In genomic region chr3:52274781-52275180, GRCh38 we compare ENCODE assay signal across 8 cellular contexts. TPM values are rescaled to one million over a fixed set of nuclear protein-coding genes. Genes with fewer than 3 reads are reported as not detected.
DNase-seq lines count a peak whose midpoint lies in the region; ATAC-seq and TF ChIP-seq lines count a peak whose summit lies in the region.
"Not testable (repeated sequence)": the region's sequence is repeated elsewhere in the genome, so short reads cannot be mapped to it uniquely, and the experiment has no call there.

No MANE protein-coding gene starts in this region.

- not testable (repeated sequence) for H3K27ac Mint-ChIP-seq in Calu3 (ENCODE audit: unreplicated experiment); mesothelial cell of epicardium
- peak overlapping the region; percentile 91 to 93 for H3K27ac Mint-ChIP-seq in T-cell
- peak overlapping the region; percentile 99 for H3K27ac Mint-ChIP-seq in activated CD8-positive, alpha-beta T cell treated with anti-CD3 and anti-CD28 coated beads, Interleukin-2, amount 10 ng/mL, durations not matched to agents 7 days and 5 days
- peak overlapping the region; percentile 89 to 99 for H3K27ac Mint-ChIP-seq in activated naive CD4-positive, alpha-beta T cell treated with anti-CD3 and anti-CD28 coated beads, Interleukin-2, amount 50 U/mL, for 72 hours
- peak overlapping the region; percentile 95 to 97 for H3K27ac Mint-ChIP-seq in effector memory CD8-positive, alpha-beta T cell
- H3K27ac Mint-ChIP-seq in type B pancreatic cell: peak overlapping the region; percentile 61

- H3K36me3 Mint-ChIP-seq in Calu3 (ENCODE audit: insufficient read depth, unreplicated experiment) (peaks cover 84% of the 10 kb centered on the region), T-cell (peaks cover 40% of the 10 kb centered on the region), mesothelial cell of epicardium (peaks cover 18% of the 10 kb centered on the region), type B pancreatic cell (peaks cover 31% of the 10 kb centered on the region)
- H3K36me3 Mint-ChIP-seq in activated CD8-positive, alpha-beta T cell treated with anti-CD3 and anti-CD28 coated beads, Interleukin-2, amount 10 ng/mL, durations not matched to agents 7 days and 5 days (ENCODE audit: low read depth): peaks cover 86% of the 10 kb centered on the region
- peaks cover 54 to 88% of the 10 kb centered on the region in 2 donors for H3K36me3 Mint-ChIP-seq in activated naive CD4-positive, alpha-beta T cell treated with anti-CD3 and anti-CD28 coated beads, Interleukin-2, amount 50 U/mL, for 72 hours
- peaks cover 74% of the 10 kb centered on the region for H3K36me3 Mint-ChIP-seq in effector memory CD8-positive, alpha-beta T cell (ENCODE audit: insufficient read depth)

- peaks cover 40% of the 10 kb centered on the region for H3K4me1 Mint-ChIP-seq in Calu3 (ENCODE audit: low read depth, unreplicated experiment)
- peaks cover 64 to 83% (median 77%) of the 10 kb centered on the region in 3 donors for H3K4me1 Mint-ChIP-seq in T-cell
- peaks cover 56% of the 10 kb centered on the region for H3K4me1 Mint-ChIP-seq in activated CD8-positive, alpha-beta T cell treated with anti-CD3 and anti-CD28 coated beads, Interleukin-2, amount 10 ng/mL, durations not matched to agents 7 days and 5 days (ENCODE audit: low read depth)
- H3K4me1 Mint-ChIP-seq in effector memory CD8-positive, alpha-beta T cell (ENCODE audit: low read depth in 2 of 2): peaks cover 72 to 81% of the 10 kb centered on the region in 2 donors
- H3K4me1 Mint-ChIP-seq in mesothelial cell of epicardium: peaks cover 59% of the 10 kb centered on the region
- H3K4me1 Mint-ChIP-seq in type B pancreatic cell (ENCODE audit: unreplicated experiment): peaks cover 37% of the 10 kb centered on the region

- not testable (repeated sequence) for H3K27me3 ChIP-seq in rectal smooth muscle tissue (ENCODE audit: control insufficient read depth, insufficient read depth, low read length)

- intact Hi-C loops in Calu3 (cut with micrococcal nuclease; ENCODE audit: unreplicated experiment): loop anchor here (5.0 kb wide), 1 partner anchor 37 kb away; the partner anchor contains the start of gene TWF2

- H3K4me3 ChIP-seq in rectal smooth muscle tissue (ENCODE audit: low read length): not testable (repeated sequence)

- not testable (repeated sequence) for H3K9me3 Mint-ChIP-seq in Calu3 (ENCODE audit: low read depth, unreplicated experiment); T-cell; activated CD8-positive, alpha-beta T cell treated with anti-CD3 and anti-CD28 coated beads, Interleukin-2, amount 10 ng/mL, durations not matched to agents 7 days and 5 days (ENCODE audit: insufficient read depth); activated naive CD4-positive, alpha-beta T cell treated with anti-CD3 and anti-CD28 coated beads, Interleukin-2, amount 50 U/mL, for 72 hours; effector memory CD8-positive, alpha-beta T cell; mesothelial cell of epicardium; type B pancreatic cell

- peak overlapping the region; percentile 99 for H3K4me3 Mint-ChIP-seq in Calu3 (ENCODE audit: low read depth, unreplicated experiment)
- H3K4me3 Mint-ChIP-seq in T-cell: peak overlapping the region; percentile 89 to 92 (median 91)
- peak overlapping the region; percentile 100 for H3K4me3 Mint-ChIP-seq in activated CD8-positive, alpha-beta T cell treated with anti-CD3 and anti-CD28 coated beads, Interleukin-2, amount 10 ng/mL, durations not matched to agents 7 days and 5 days
- H3K4me3 Mint-ChIP-seq in effector memory CD8-positive, alpha-beta T cell: peak overlapping the region; percentile 90 to 98
- peak overlapping the region; percentile 8 for H3K4me3 Mint-ChIP-seq in mesothelial cell of epicardium
- H3K4me3 Mint-ChIP-seq in type B pancreatic cell: peak overlapping the region; percentile 73

- peak overlapping the region; percentile 58 for H3K27ac ChIP-seq in rectal smooth muscle tissue (ENCODE audit: low read depth, low read length)

- DNase-seq in Calu3; activated CD8-positive, alpha-beta T cell treated with anti-CD3 and anti-CD28 coated beads, Interleukin-2, amount 10 ng/mL, durations not matched to agents 7 days and 5 days; activated naive CD4-positive, alpha-beta T cell treated with anti-CD3 and anti-CD28 coated beads, Interleukin-2, amount 50 U/mL, for 72 hours (ENCODE audit: low spot score in 2 of 2); effector memory CD8-positive, alpha-beta T cell; mesothelial cell of epicardium (ENCODE audit: low spot score in 2 of 2, unreplicated experiment in 2 of 2); type B pancreatic cell (ENCODE audit: extremely low spot score, unreplicated experiment): not testable (repeated sequence)
- peak in 1 of 34 experiments; percentile 6 for DNase-seq in T-cell

- TF ChIP-seq CTCF in Calu3 (IDR thresholded peaks at IDR 0.05; ENCODE audit: unreplicated experiment); mesothelial cell of epicardium (IDR thresholded peaks at IDR 0.05; ENCODE audit: unreplicated experiment); type B pancreatic cell (conservative IDR thresholded peaks at IDR 0.05): not testable (repeated sequence)

- H3K4me1 ChIP-seq in rectal smooth muscle tissue (ENCODE audit: control insufficient read depth, insufficient read depth, low read length): peaks cover 24% of the 10 kb centered on the region

- BruUV-seq in Calu3 (replicated peaks; lab: Mats Ljungman, UMichigan): not testable (repeated sequence)

- not testable (repeated sequence) for H3K9ac ChIP-seq in rectal smooth muscle tissue (ENCODE audit: low read length)

- H3K36me3 ChIP-seq in rectal smooth muscle tissue (ENCODE audit: control insufficient read depth, insufficient read depth, low read length): peaks cover 11% of the 10 kb centered on the region

- H3K27me3 Mint-ChIP-seq in Calu3 (ENCODE audit: unreplicated experiment); T-cell; activated CD8-positive, alpha-beta T cell treated with anti-CD3 and anti-CD28 coated beads, Interleukin-2, amount 10 ng/mL, durations not matched to agents 7 days and 5 days (ENCODE audit: low read depth); effector memory CD8-positive, alpha-beta T cell; mesothelial cell of epicardium (ENCODE audit: low read depth); type B pancreatic cell: not testable (repeated sequence)

- CTCF ChIA-PET in Calu3 (lab: Charles Lee); T-cell (lab: Charles Lee): not testable (repeated sequence)
- CTCF ChIA-PET in activated CD8-positive, alpha-beta T cell treated with anti-CD3 and anti-CD28 coated beads, Interleukin-2, amount 10 ng/mL, durations not matched to agents 7 days and 5 days (lab: Charles Lee): interaction anchor here (0.6 to 7.0 kb wide), 3 partner anchors 12 to 43 kb away, joined by 3 to 74 read pairs (median 3); no protein-coding TSS in a partner anchor

- POLR2A ChIA-PET in T-cell (lab: Charles Lee): interaction anchor here in 1 of 2 donors (0.6 kb wide), 1 partner anchor 21 kb away, joined by 3 read pairs; no protein-coding TSS in a partner anchor
- POLR2A ChIA-PET in activated CD8-positive, alpha-beta T cell treated with anti-CD3 and anti-CD28 coated beads, Interleukin-2, amount 10 ng/mL, durations not matched to agents 7 days and 5 days (lab: Charles Lee): interaction anchor here (1.3 kb wide), 1 partner anchor 18 kb away, joined by 5 read pairs; no protein-coding TSS in a partner anchor

- not testable (repeated sequence) for ATAC-seq in T-cell (replicated peaks in 1 of 4); activated CD8-positive, alpha-beta T cell treated with anti-CD3 and anti-CD28 coated beads, Interleukin-2, amount 10 ng/mL, durations not matched to agents 7 days and 5 days; activated naive CD4-positive, alpha-beta T cell treated with anti-CD3 and anti-CD28 coated beads, Interleukin-2, amount 50 U/mL, for 72 hours; effector memory CD8-positive, alpha-beta T cell (replicated peaks)

RNA-seq across cellular contexts. Expression of gene WDR82, which starts 3.7 kb away (rescaled TPM):
- total RNA-seq in Calu3 (2022): 55.4 and 59.7 TPM in 2 replicates
- 100 to 1,000 TPM; 119 to 159 (median 154) TPM for total RNA-seq in T-cell
- total RNA-seq in activated CD8-positive, alpha-beta T cell treated with anti-CD3 and anti-CD28 coated beads, Interleukin-2, amount 10 ng/mL, durations not matched to agents 7 days and 5 days: 100 to 1,000 TPM; 131 TPM
- total RNA-seq in activated naive CD4-positive, alpha-beta T cell treated with anti-CD3 and anti-CD28 coated beads, Interleukin-2, amount 50 U/mL, for 72 hours: 100 to 1,000 TPM in 1 of 2 donors, 10 to 100 TPM in 1; 96.6 to 129 TPM
- total RNA-seq in mesothelial cell of epicardium: 99.0 to 105 TPM (median 101 TPM) in 3 replicates
- 74.2 and 96.8 TPM in 2 replicates for total RNA-seq in type B pancreatic cell (ENCODE audit: low replicate concordance)

RNA-seq across cellular contexts. Expression of gene GLYCTK, which starts 12.8 kb away (rescaled TPM):
- total RNA-seq in Calu3 (2022) (9.4 and 10.7 TPM in 2 replicates), T-cell (10 to 100 TPM; 36.7 to 42.5 (median 37.5) TPM), mesothelial cell of epicardium (9.0 to 10.7 TPM (median 10.6 TPM) in 3 replicates), type B pancreatic cell (ENCODE audit: low replicate concordance) (29.7 and 50.5 TPM in 2 replicates)
- total RNA-seq in activated CD8-positive, alpha-beta T cell treated with anti-CD3 and anti-CD28 coated beads, Interleukin-2, amount 10 ng/mL, durations not matched to agents 7 days and 5 days: 10 to 100 TPM; 24.7 to 25.6 TPM
- 10 to 100 TPM; 20.4 to 24.1 TPM for total RNA-seq in activated naive CD4-positive, alpha-beta T cell treated with anti-CD3 and anti-CD28 coated beads, Interleukin-2, amount 50 U/mL, for 72 hours

RNA-seq across cellular contexts. Expression of gene PPM1M, which starts 29.2 kb away (rescaled TPM):
- total RNA-seq in Calu3 (2022) (6.5 and 7.1 TPM in 2 replicates), T-cell (10 to 100 TPM; 63.4 to 78.1 (median 73.4) TPM), mesothelial cell of epicardium (10.6 to 11.8 TPM (median 11.6 TPM) in 3 replicates), type B pancreatic cell (ENCODE audit: low replicate concordance) (5.2 and 8.0 TPM in 2 replicates)
- total RNA-seq in activated CD8-positive, alpha-beta T cell treated with anti-CD3 and anti-CD28 coated beads, Interleukin-2, amount 10 ng/mL, durations not matched to agents 7 days and 5 days: 10 to 100 TPM; 90.7 to 91.9 TPM
- total RNA-seq in activated naive CD4-positive, alpha-beta T cell treated with anti-CD3 and anti-CD28 coated beads, Interleukin-2, amount 50 U/mL, for 72 hours: 10 to 100 TPM; 52.3 to 74.1 TPM

RNA-seq across cellular contexts. Expression of gene TWF2, which starts 35.8 kb away (rescaled TPM):
- total RNA-seq in Calu3 (2022) (48.1 and 49.1 TPM in 2 replicates), T-cell (10 to 100 TPM; 49.8 to 99.9 (median 88.3) TPM), mesothelial cell of epicardium (26.6 to 30.6 TPM (median 28.7 TPM) in 3 replicates), type B pancreatic cell (ENCODE audit: low replicate concordance) (33.7 and 39.3 TPM in 2 replicates)
- total RNA-seq in activated CD8-positive, alpha-beta T cell treated with anti-CD3 and anti-CD28 coated beads, Interleukin-2, amount 10 ng/mL, durations not matched to agents 7 days and 5 days: 100 to 1,000 TPM; 154 to 162 TPM
- total RNA-seq in activated naive CD4-positive, alpha-beta T cell treated with anti-CD3 and anti-CD28 coated beads, Interleukin-2, amount 50 U/mL, for 72 hours: 100 to 1,000 TPM in 1 of 2 donors, 10 to 100 TPM in 1; 75.8 to 139 TPM

RNA-seq across cellular contexts. Expression of gene DNAH1, which starts 41.3 kb away (rescaled TPM):
- total RNA-seq in Calu3 (2022): 10.2 and 13.1 TPM in 2 replicates
- 10 to 100 TPM; 41.5 to 72.0 (median 44.2) TPM for total RNA-seq in T-cell
- 10 to 100 TPM; 18.1 to 20.2 TPM for total RNA-seq in activated CD8-positive, alpha-beta T cell treated with anti-CD3 and anti-CD28 coated beads, Interleukin-2, amount 10 ng/mL, durations not matched to agents 7 days and 5 days
- 10 to 100 TPM; 17.5 to 19.8 TPM for total RNA-seq in activated naive CD4-positive, alpha-beta T cell treated with anti-CD3 and anti-CD28 coated beads, Interleukin-2, amount 50 U/mL, for 72 hours
- 8.2 to 9.5 TPM (median 8.4 TPM) in 3 replicates for total RNA-seq in mesothelial cell of epicardium
- 2.6 and 7.3 TPM in 2 replicates for total RNA-seq in type B pancreatic cell (ENCODE audit: low replicate concordance)

Comparison
In these comparisons a context has a peak if more than half of its experiments do, and no peak if none do; other contexts are left out.
1. H3K4me3 Mint-ChIP-seq: peak in every context shown above with its lines; median percentile 100 in activated CD8-positive, alpha-beta T cell treated with anti-CD3 and anti-CD28 coated beads, Interleukin-2, amount 10 ng/mL, durations not matched to agents 7 days and 5 days; 99 in Calu3; 94 in effector memory CD8-positive, alpha-beta T cell; 91 in T-cell; 73 in type B pancreatic cell; 8 in mesothelial cell of epicardium.